8 cellular contexts compared by ENCODE assay signal in genomic region chr9:120579139-120579749, GRCh38. TPM values are rescaled to one million over a fixed set of nuclear protein-coding genes. Genes with fewer than 3 reads are reported as not detected.
DNase-seq lines count a peak whose midpoint lies in the region; ATAC-seq and TF ChIP-seq lines count a peak whose summit lies in the region.

No MANE protein-coding gene starts in this region.

- TF ChIP-seq CTCF in Calu3 (IDR thresholded peaks at IDR 0.05; ENCODE audit: unreplicated experiment) (no peak), GM13977 (IDR thresholded peaks at IDR 0.05; ENCODE audit: extremely low read depth, insufficient read depth, missing control alignments) (no peak)

- peaks cover 25% of the 10 kb centered on the region for H3K36me3 Mint-ChIP-seq in Calu3 (ENCODE audit: insufficient read depth, unreplicated experiment)
- H3K36me3 Mint-ChIP-seq in activated naive CD4-positive, alpha-beta T cell treated with anti-CD3 and anti-CD28 coated beads, Interleukin-2, amount 50 U/mL, for 72 hours = peaks cover 19 to 37% of the 10 kb centered on the region in 2 donors

- H3K9ac ChIP-seq in iPS-15b (ENCODE audit: low read depth, low read length) = peak overlapping the region; percentile 73

- H3K9me3 ChIP-seq in iPS-15b (ENCODE audit: control insufficient read depth, insufficient read depth, low read length) = no peaks in the 10 kb centered on the region

- intact Hi-C loops in Calu3 (cut with micrococcal nuclease; ENCODE audit: unreplicated experiment) = no loop called here

- no peaks in the 10 kb centered on the region for H3K9me3 Mint-ChIP-seq in Calu3 (ENCODE audit: low read depth, unreplicated experiment)
- peaks cover 0 to 7% of the 10 kb centered on the region in 2 donors for H3K9me3 Mint-ChIP-seq in activated naive CD4-positive, alpha-beta T cell treated with anti-CD3 and anti-CD28 coated beads, Interleukin-2, amount 50 U/mL, for 72 hours

- peak overlapping the region; percentile 63 for H3K4me3 ChIP-seq in iPS-15b (ENCODE audit: low read depth, low read length)

- H3K36me3 ChIP-seq in iPS-15b (ENCODE audit: control insufficient read depth, insufficient read depth, low read length) = peaks cover 3% of the 10 kb centered on the region

- in situ Hi-C loops in GM13977 (cut with MboI; ENCODE audit: low pct_unique_long_range_greater_than_20kb, low sequenced_read_pairs, unreplicated experiment) = no loop called here

- CTCF ChIA-PET in Calu3 (lab: Charles Lee) = no interaction called here

- peaks cover 8% of the 10 kb centered on the region for H3K4me1 Mint-ChIP-seq in Calu3 (ENCODE audit: low read depth, unreplicated experiment)

- H3K4me3 Mint-ChIP-seq in Calu3 (ENCODE audit: low read depth, unreplicated experiment) = peak overlapping the region; percentile 97

- no TSS peak for BruUV-seq in Calu3 (replicated peaks; lab: Mats Ljungman, UMichigan)

- peak; percentile 2 for ATAC-seq in HG03354 (IDR thresholded peaks at IDR 0.05; ENCODE audit: poor library complexity, severe bottlenecking, unreplicated experiment)
- peak in 1 of 2 donors; percentile 9 for ATAC-seq in activated naive CD4-positive, alpha-beta T cell treated with anti-CD3 and anti-CD28 coated beads, Interleukin-2, amount 50 U/mL, for 72 hours

- H3K27me3 ChIP-seq in iPS-15b (ENCODE audit: control insufficient read depth, insufficient read depth, low read length) = no peaks in the 10 kb centered on the region

- DNase-seq in Calu3 = peak; percentile 4
- DNase-seq in activated naive CD4-positive, alpha-beta T cell treated with anti-CD3 and anti-CD28 coated beads, Interleukin-2, amount 50 U/mL, for 72 hours (ENCODE audit: low spot score in 2 of 2) = no peak
- peak; percentile 28 for DNase-seq in stimulated activated CD8-positive, alpha-beta memory T cell treated with anti-CD3 and anti-CD28 coated beads, Interleukin-4, amount 100 ng/mL, for 48 hours
- DNase-seq in OCI-M2 (lab: John Stamatoyannopoulos, UW; ENCODE audit: unreplicated experiment) = no peak
- DNase-seq in DMS153 treated with DMSO at 0.1 percent for 48 hours (lab: John Stamatoyannopoulos, UW; ENCODE audit: unreplicated experiment) = no peak
- DNase-seq in GM13977 (ENCODE audit: low spot score) = no peak

- H3K4me1 ChIP-seq in iPS-15b (ENCODE audit: control insufficient read depth, insufficient read depth, low read length) = peaks cover 3% of the 10 kb centered on the region

- peak overlapping the region; percentile 53 for H3K27ac Mint-ChIP-seq in Calu3 (ENCODE audit: unreplicated experiment)
- H3K27ac Mint-ChIP-seq in activated naive CD4-positive, alpha-beta T cell treated with anti-CD3 and anti-CD28 coated beads, Interleukin-2, amount 50 U/mL, for 72 hours = peak overlapping the region; percentile 91 to 97

- H3K27me3 Mint-ChIP-seq in Calu3 (ENCODE audit: unreplicated experiment) = no peaks in the 10 kb centered on the region

RNA-seq across cellular contexts. Expression of gene CDK5RAP2, which starts 0.7 kb away (rescaled TPM):
- 40.7 and 43.1 TPM in 2 replicates for total RNA-seq in Calu3 (2022)
- 100 to 1,000 TPM in 1 of 2 donors, 10 to 100 TPM in 1; 85.9 to 128 TPM for total RNA-seq in activated naive CD4-positive, alpha-beta T cell treated with anti-CD3 and anti-CD28 coated beads, Interleukin-2, amount 50 U/mL, for 72 hours

Comparison
In these comparisons a context has a peak if more than half of its experiments do, and no peak if none do; other contexts are left out.
1. DNase-seq: peak in Calu3 (single experiment) and stimulated activated CD8-positive, alpha-beta memory T cell treated with anti-CD3 and anti-CD28 coated beads, Interleukin-4, amount 100 ng/mL, for 48 hours (single experiment); none in activated naive CD4-positive, alpha-beta T cell treated with anti-CD3 and anti-CD28 coated beads, Interleukin-2, amount 50 U/mL, for 72 hours (0 of 2), OCI-M2 (single experiment), DMS153 treated with DMSO at 0.1 percent for 48 hours (single experiment) and GM13977 (single experiment).